22 cellular contexts compared by ENCODE assay signal in genomic region chr9:93612052-93612795, GRCh38. TPM values are rescaled to one million over a fixed set of nuclear protein-coding genes. Genes with fewer than 3 reads are reported as not detected.
DNase-seq lines count a peak whose midpoint lies in the region; ATAC-seq and TF ChIP-seq lines count a peak whose summit lies in the region.
"Had no signal": no experiment of that assay in that cellular context is flagged by ENCODE, and none has a peak within 500 bp of the region (broad histone marks: within the 10 kb centered on the region; RNA-seq: fewer than 3 reads in every experiment).

No MANE protein-coding gene starts in this region.

- WGBS in prostate gland: 26% methylated on average over 2 of the region's 2 CpGs
- WGBS in heart left ventricle, 4 donors: 59 to 69% (median 66%) methylated on average over 2 of the region's 2 CpGs

- H3K4me3 ChIP-seq in BLaER1: no peak overlapping the region
- no peak overlapping the region for H3K4me3 ChIP-seq in CD4-positive, CD25-positive, alpha-beta regulatory T cell (ENCODE audit: low read depth, low read length)
- H3K4me3 ChIP-seq in prostate gland: no peak overlapping the region
- no peak overlapping the region for H3K4me3 ChIP-seq in heart left ventricle
- H3K4me3 ChIP-seq: cardiac muscle cell, lower lobe of right lung, mucosa of descending colon, pancreas, Peyer's patch, right atrium auricular region, SJCRH30, spleen, stomach, tibial nerve had no signal

- H4K20me1 ChIP-seq in BLaER1: peaks cover 62% of the 10 kb centered on the region

- H3K9me3 Mint-ChIP-seq in CD4-positive, CD25-positive, alpha-beta regulatory T cell: peaks cover 0 to 19% (median 11%) of the 10 kb centered on the region in 7 donors
- peaks cover 22% of the 10 kb centered on the region for H3K9me3 Mint-ChIP-seq in activated T-helper 1 cell treated with anti-CD3 and anti-CD28 coated beads, Interleukin-12 subunit alpha, Interleukin-12 subunit beta, Interleukin-2, Interleukin-4 antibody, amounts not matched to agents 30 ng/mL and 10 ng/mL and 1 ng/mL, durations not matched to agents 14 hours and 24 hours and 36 hours

- peak overlapping the region; percentile 31 for H3K4me2 ChIP-seq in BLaER1

- ATAC-seq in CD4-positive, CD25-positive, alpha-beta regulatory T cell (ENCODE audit: low read depth in 2 of 2): no peak
- ATAC-seq in left lobe of liver (peak; percentile 30), left cardiac atrium (no peak), heart left ventricle (no peak)

- H3K36me3 Mint-ChIP-seq in CD4-positive, CD25-positive, alpha-beta regulatory T cell: peaks cover 22% of the 10 kb centered on the region
- peaks cover 14% of the 10 kb centered on the region for H3K36me3 Mint-ChIP-seq in activated T-helper 1 cell treated with anti-CD3 and anti-CD28 coated beads, Interleukin-12 subunit alpha, Interleukin-12 subunit beta, Interleukin-2, Interleukin-4 antibody, amounts not matched to agents 30 ng/mL and 10 ng/mL and 1 ng/mL, durations not matched to agents 14 hours and 24 hours and 36 hours (ENCODE audit: low read depth)

- H3K27ac ChIP-seq in BLaER1: no peak overlapping the region
- no peak overlapping the region for H3K27ac ChIP-seq in CD4-positive, CD25-positive, alpha-beta regulatory T cell (ENCODE audit: insufficient read depth, low read length, poor library complexity, severe bottlenecking)
- H3K27ac ChIP-seq in prostate gland: no peak overlapping the region
- H3K27ac ChIP-seq in heart left ventricle: no peak overlapping the region
- H3K27ac ChIP-seq: cardiac muscle cell, lower lobe of right lung, pancreas, Peyer's patch, right atrium auricular region, SJCRH30, spleen, stomach, tibial nerve had no signal

- no peak overlapping the region for H3K9ac ChIP-seq in BLaER1

- H3K4me1 ChIP-seq in BLaER1: peaks cover 33% of the 10 kb centered on the region
- peaks cover 11% of the 10 kb centered on the region for H3K4me1 ChIP-seq in CD4-positive, CD25-positive, alpha-beta regulatory T cell (ENCODE audit: control insufficient read depth, insufficient read depth, low read length, poor library complexity, severe bottlenecking)
- no peaks in the 10 kb centered on the region for H3K4me1 ChIP-seq in prostate gland (replicated peaks)
- H3K4me1 ChIP-seq in heart left ventricle: peaks cover 0 to 26% (median 15%) of the 10 kb centered on the region in 12 donors
- H3K4me1 ChIP-seq: SJCRH30 had no signal

- no peak overlapping the region for H3K4me3 Mint-ChIP-seq in CD4-positive, CD25-positive, alpha-beta regulatory T cell
- no peak overlapping the region for H3K4me3 Mint-ChIP-seq in activated T-helper 1 cell treated with anti-CD3 and anti-CD28 coated beads, Interleukin-12 subunit alpha, Interleukin-12 subunit beta, Interleukin-2, Interleukin-4 antibody, amounts not matched to agents 30 ng/mL and 10 ng/mL and 1 ng/mL, durations not matched to agents 14 hours and 24 hours and 36 hours
- H3K4me3 Mint-ChIP-seq: nephron progenitor cell had no signal

- H3K27ac Mint-ChIP-seq in CD4-positive, CD25-positive, alpha-beta regulatory T cell: peak overlapping the region; percentile 20 to 86 (median 33)
- H3K27ac Mint-ChIP-seq in activated T-helper 1 cell treated with anti-CD3 and anti-CD28 coated beads, Interleukin-12 subunit alpha, Interleukin-12 subunit beta, Interleukin-2, Interleukin-4 antibody, amounts not matched to agents 30 ng/mL and 10 ng/mL and 1 ng/mL, durations not matched to agents 14 hours and 24 hours and 36 hours: peak overlapping the region; percentile 49
- H3K27ac Mint-ChIP-seq: nephron progenitor cell had no signal

- TF ChIP-seq POLR2A in prostate gland (IDR thresholded peaks at IDR 0.05): no peak
- TF ChIP-seq POLR2A in heart left ventricle (IDR thresholded peaks at IDR 0.05): no peak

- H3K27me3 Mint-ChIP-seq in CD4-positive, CD25-positive, alpha-beta regulatory T cell: no peaks in the 10 kb centered on the region
- H3K27me3 Mint-ChIP-seq in activated T-helper 1 cell treated with anti-CD3 and anti-CD28 coated beads, Interleukin-12 subunit alpha, Interleukin-12 subunit beta, Interleukin-2, Interleukin-4 antibody, amounts not matched to agents 30 ng/mL and 10 ng/mL and 1 ng/mL, durations not matched to agents 14 hours and 24 hours and 36 hours (ENCODE audit: insufficient read depth): no peaks in the 10 kb centered on the region
- H3K27me3 Mint-ChIP-seq: CD8-positive, alpha-beta memory T cell had no signal

- H3K9me3 ChIP-seq in BLaER1: peaks cover 36% of the 10 kb centered on the region
- H3K9me3 ChIP-seq in CD4-positive, CD25-positive, alpha-beta regulatory T cell (ENCODE audit: control insufficient read depth in 2 of 2, low read length in 2 of 2): peaks cover 8 to 17% of the 10 kb centered on the region in 2 experiments
- H3K9me3 ChIP-seq in prostate gland: no peaks in the 10 kb centered on the region
- peaks cover 0 to 38% (median 17%) of the 10 kb centered on the region in 12 donors for H3K9me3 ChIP-seq in heart left ventricle
- H3K9me3 ChIP-seq: pancreas had no signal

- H3K36me3 ChIP-seq in BLaER1 (peaks cover 35% of the 10 kb centered on the region), prostate gland (no peaks in the 10 kb centered on the region), heart left ventricle (no peaks in the 10 kb centered on the region)
- peaks cover 2% of the 10 kb centered on the region for H3K36me3 ChIP-seq in CD4-positive, CD25-positive, alpha-beta regulatory T cell (ENCODE audit: control insufficient read depth, insufficient read depth, low read length)
- H3K36me3 ChIP-seq: cardiac muscle cell, lower lobe of right lung, pancreas, Peyer's patch, right atrium auricular region, spleen, stomach had no signal

- H3K4me1 Mint-ChIP-seq in CD4-positive, CD25-positive, alpha-beta regulatory T cell: peaks cover 15 to 27% (median 18%) of the 10 kb centered on the region in 4 donors
- H3K4me1 Mint-ChIP-seq in activated T-helper 1 cell treated with anti-CD3 and anti-CD28 coated beads, Interleukin-12 subunit alpha, Interleukin-12 subunit beta, Interleukin-2, Interleukin-4 antibody, amounts not matched to agents 30 ng/mL and 10 ng/mL and 1 ng/mL, durations not matched to agents 14 hours and 24 hours and 36 hours (ENCODE audit: low read depth): peaks cover 15% of the 10 kb centered on the region

- DNase-seq in CD4-positive, CD25-positive, alpha-beta regulatory T cell: no peak
- DNase-seq in activated T-helper 1 cell treated with anti-CD3 and anti-CD28 coated beads, Interleukin-12 subunit alpha, Interleukin-12 subunit beta, Interleukin-2, Interleukin-4 antibody, amounts not matched to agents 30 ng/mL and 10 ng/mL and 1 ng/mL, durations not matched to agents 14 hours and 24 hours and 36 hours (ENCODE audit: low spot score): no peak
- DNase-seq in left lobe of liver (ENCODE audit: low spot score) (peak; percentile 36), left cardiac atrium (no peak), prostate gland (ENCODE audit: low spot score) (no peak), heart left ventricle (no peak)
- DNase-seq: activated gamma-delta T cell treated with Interleukin-2 at 50 U/mL for 16 hours; CD8-positive, alpha-beta memory T cell; lower lobe of right lung; mucosa of descending colon; NCI-H524 treated with DMSO at 0.1 percent for 48 hours; nephron progenitor cell; pancreas; SJCRH30; stimulated activated CD4-positive, alpha-beta T cell treated with anti-CD3 and anti-CD28 coated beads, Interleukin-4, amount 100 ng/mL, for 1 hour; stomach had no signal

- H3K27me3 ChIP-seq in BLaER1 (no peaks in the 10 kb centered on the region), prostate gland (replicated peaks; ENCODE audit: insufficient read depth) (no peaks in the 10 kb centered on the region), heart left ventricle (no peaks in the 10 kb centered on the region)
- H3K27me3 ChIP-seq in CD4-positive, CD25-positive, alpha-beta regulatory T cell (ENCODE audit: control insufficient read depth, insufficient read depth, low read length): no peaks in the 10 kb centered on the region
- H3K27me3 ChIP-seq: cardiac muscle cell, pancreas, Peyer's patch, right atrium auricular region, SJCRH30, spleen, stomach, tibial nerve had no signal

- no peak for TF ChIP-seq CTCF in prostate gland (IDR thresholded peaks at IDR 0.05)
- no peak for TF ChIP-seq CTCF in heart left ventricle (IDR thresholded peaks at IDR 0.05)

- intact Hi-C loops in activated T-helper 1 cell treated with anti-CD3 and anti-CD28 coated beads, Interleukin-12 subunit alpha, Interleukin-12 subunit beta, Interleukin-2, Interleukin-4 antibody, amounts not matched to agents 30 ng/mL and 10 ng/mL and 1 ng/mL, durations not matched to agents 14 hours and 24 hours and 36 hours (cut with micrococcal nuclease): loop anchor here (1.0 kb wide), 1 partner anchor 37 kb away; no protein-coding TSS in a partner anchor
- intact Hi-C loops in left cardiac atrium (cut with DNase I): no loop called here
- intact Hi-C loops in prostate gland (cut with DNase I): no loop called here
- intact Hi-C loops in heart left ventricle (cut with DNase I): no loop called here

RNA-seq across cellular contexts. Expression of gene PHF2, which starts 35.8 kb away (rescaled TPM):
- total RNA-seq in CD4-positive, CD25-positive, alpha-beta regulatory T cell: 29.4 TPM
- 1 to 10 TPM in 2 of 4 donors, under 1 TPM in 2; 0.37 to 1.3 (median 0.94) TPM for polyA plus RNA-seq in CD4-positive, CD25-positive, alpha-beta regulatory T cell
- 24.5 and 26.5 TPM in 2 replicates for total RNA-seq in activated T-helper 1 cell treated with anti-CD3 and anti-CD28 coated beads, Interleukin-12 subunit alpha, Interleukin-12 subunit beta, Interleukin-2, Interleukin-4 antibody, amounts not matched to agents 30 ng/mL and 10 ng/mL and 1 ng/mL, durations not matched to agents 14 hours and 24 hours and 36 hours
- 7.3 TPM for total RNA-seq in left lobe of liver
- total RNA-seq in left cardiac atrium: 10 to 100 TPM; 25.7 to 27.7 TPM
- total RNA-seq in prostate gland: 10 to 100 TPM; 32.4 to 32.9 TPM
- total RNA-seq in heart left ventricle: 10 to 100 TPM; 19.5 to 37.2 (median 22.4) TPM
- polyA plus RNA-seq in heart left ventricle: 10 to 100 TPM; 18.8 to 20.4 TPM
